In the genomic region with DNA sequence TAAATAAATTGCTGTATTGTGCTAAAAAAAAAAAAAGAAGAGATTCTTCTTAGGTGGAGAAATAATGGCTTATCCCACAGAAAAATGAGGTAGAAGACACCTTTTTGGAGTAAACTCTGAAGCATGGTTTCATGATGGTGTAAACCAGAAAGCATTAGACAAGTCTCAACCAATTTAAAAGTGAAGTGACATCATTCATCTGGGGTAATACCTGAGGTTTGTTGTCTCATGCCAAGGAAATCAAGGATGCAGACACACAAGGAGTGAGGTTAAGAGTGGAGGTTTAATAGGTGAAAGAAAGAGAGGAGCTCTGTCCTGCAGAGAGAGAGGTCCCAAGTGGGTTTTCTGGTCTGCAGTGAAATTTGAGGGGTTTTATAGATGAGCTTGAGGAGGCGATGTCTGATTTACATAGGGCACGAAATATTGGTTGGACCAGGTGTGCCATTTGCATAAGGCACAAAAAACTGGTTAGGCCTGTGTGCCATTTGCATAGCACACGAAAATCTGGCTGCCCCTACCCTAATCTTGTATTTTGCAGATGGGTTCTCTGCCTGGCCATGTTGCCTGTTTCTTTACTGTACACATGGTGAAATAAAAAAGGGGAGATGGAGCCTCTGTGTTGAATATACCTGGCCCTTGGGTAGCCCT, we compare ENCODE assay signal across 20 cellular contexts.
"Had no signal": no experiment of that assay in that cellular context is flagged by ENCODE, and none has a peak within 500 bp of the region (broad histone marks: within the 10 kb centered on the region; RNA-seq: fewer than 3 reads in every experiment).

No MANE protein-coding gene starts in this region.

- H3K36me3 ChIP-seq: adrenal gland, esophagus muscularis mucosa, pancreas, upper lobe of left lung had no signal

- H3K4me1 ChIP-seq: adrenal gland, esophagus muscularis mucosa, pancreas, testis, upper lobe of left lung had no signal

- FAIRE-seq: colon, kidney, pancreas had no signal

- H3K27me3 ChIP-seq: adrenal gland, esophagus muscularis mucosa, pancreas, testis, upper lobe of left lung had no signal

- H3K9me3 ChIP-seq: adrenal gland, esophagus muscularis mucosa, pancreas, testis, upper lobe of left lung had no signal

- DNase-seq: activated CD4-positive, alpha-beta T cell treated with anti-CD3 and anti-CD28 coated beads for 4 hours; activated CD8-positive, alpha-beta T cell treated with anti-CD3 and anti-CD28 coated beads for 36 hours; activated effector memory CD4-positive, alpha-beta T cell treated with anti-CD3 and anti-CD28 coated beads, Interleukin-2, amount 50 U/mL, for 16 hours; activated T-cell treated with anti-CD3 and anti-CD28 coated beads, Interleukin-2, amount 50 U/mL, for 4 hours; adrenal gland; caudate nucleus; hippocampal formation; kidney; left ventricle myocardium superior; mesenchymal stem cell; naive thymus-derived CD8-positive, alpha-beta T cell; pancreas; stimulated activated CD4-positive, alpha-beta T cell treated with anti-CD3 and anti-CD28 coated beads, Interleukin-1b, Interleukin-23, amount 100 ng/mL, for 48 hours; stimulated activated naive CD8-positive, alpha-beta T cell treated with anti-CD3 and anti-CD28 coated beads, Interleukin-15, amount 100 ng/mL, for 72 hours; testis; upper lobe of left lung had no signal

- H3K27ac ChIP-seq: adrenal gland, esophagus muscularis mucosa, pancreas, testis, upper lobe of left lung had no signal

- H3K4me3 ChIP-seq: adrenal gland, esophagus muscularis mucosa, pancreas, testis, upper lobe of left lung had no signal

- ATAC-seq: activated CD8-positive, alpha-beta T cell treated with anti-CD3 and anti-CD28 coated beads for 36 hours; activated T-cell treated with anti-CD3 and anti-CD28 coated beads, Interleukin-2, amount 50 U/mL, for 4 hours; left ventricle myocardium superior; naive thymus-derived CD8-positive, alpha-beta T cell; pancreas; sciatic nerve; stimulated activated naive CD8-positive, alpha-beta T cell treated with anti-CD3 and anti-CD28 coated beads, Interleukin-15, amount 100 ng/mL, for 72 hours; WTC11 had no signal
